In genomic region chr17:2023256-2023655, GRCh38 we compare ENCODE assay signal across 12 cellular contexts. TPM values are rescaled to one million over a fixed set of nuclear protein-coding genes. Genes with fewer than 3 reads are reported as not detected.
A peak's percentile ranks its signal among the peaks of the same experiment; 100 is the strongest.
DNase-seq lines count a peak whose midpoint lies in the region; ATAC-seq, FAIRE-seq and TF ChIP-seq lines count a peak whose summit lies in the region.
"Had no signal": no experiment of that assay in that cellular context is flagged by ENCODE, and none has a peak within 500 bp of the region (broad histone marks: within the 10 kb centered on the region; RNA-seq: fewer than 3 reads in every experiment).

No MANE protein-coding gene starts in this region.

- H3K9me3 ChIP-seq in H1 (ENCODE audit: insufficient read depth in 2 of 2, low read depth in 1 of 2, low read length in 1 of 2): no peaks in the 10 kb centered on the region
- H3K9me3 ChIP-seq: heart left ventricle, MG63 had no signal

- no peak for ATAC-seq in activated CD4-positive, alpha-beta T cell treated with anti-CD3 and anti-CD28 coated beads for 36 hours
- ATAC-seq in HG02678 (IDR thresholded peaks at IDR 0.05; ENCODE audit: unreplicated experiment): no peak

- no peak overlapping the region for H3K9ac ChIP-seq in H1 (replicated peaks in 1 of 4; ENCODE audit: extremely low read depth in 1 of 4, low read depth in 3 of 4, low read length in 3 of 4)

- H3K36me3 Mint-ChIP-seq in activated CD4-positive, alpha-beta T cell treated with anti-CD3 and anti-CD28 coated beads, Interleukin-2, amount 10 ng/mL, durations not matched to agents 24 days and 14 days (ENCODE audit: low read depth): no peaks in the 10 kb centered on the region
- H3K36me3 Mint-ChIP-seq in activated CD4-positive, alpha-beta T cell treated with anti-CD3 and anti-CD28 coated beads for 36 hours (ENCODE audit: low read depth): no peaks in the 10 kb centered on the region

- TF ChIP-seq EP300 in H1 (IDR thresholded peaks at IDR 0.05; ENCODE audit: borderline replicate concordance in 1 of 2, low read depth in 2 of 2, low read length in 2 of 2): no peak

- H4K5ac ChIP-seq in H1 (ENCODE audit: insufficient read length, low read depth, low read length): no peak overlapping the region

- H3K4me1 ChIP-seq in H1 (replicated peaks in 1 of 4; ENCODE audit: control insufficient read depth in 3 of 4, insufficient read depth in 4 of 4, low read length in 3 of 4): peaks cover 0 to 17% (median 6%) of the 10 kb centered on the region in 4 experiments; a peak in 6 of 7 replicates

- peaks cover 14% of the 10 kb centered on the region for H3K4me1 Mint-ChIP-seq in activated CD4-positive, alpha-beta T cell treated with anti-CD3 and anti-CD28 coated beads, Interleukin-2, amount 10 ng/mL, durations not matched to agents 24 days and 14 days
- H3K4me1 Mint-ChIP-seq in activated CD4-positive, alpha-beta T cell treated with anti-CD3 and anti-CD28 coated beads for 36 hours: peaks cover 12% of the 10 kb centered on the region

- no peak overlapping the region for H2AFZ ChIP-seq in H1 (ENCODE audit: low read length)

- peaks cover 10% of the 10 kb centered on the region; the same call in 1 of the 2 replicates for H3K23me2 ChIP-seq in H1 (ENCODE audit: low read depth, low read length)

- H3K4me3 ChIP-seq in H1 (ENCODE audit: extremely low read depth in 1 of 4, insufficient read depth in 2 of 4, low read depth in 3 of 4, low read length in 4 of 4): no peak overlapping the region; a peak in 1 of 8 replicates

- TF ChIP-seq RAD21 in H1 (IDR thresholded peaks at IDR 0.05 in 1 of 2, conservative IDR thresholded peaks at IDR 0.05 in 1 of 2; ENCODE audit: low read depth in 2 of 2, low read length in 2 of 2): no peak

- no peak for TF ChIP-seq POLR2A in H1 (IDR thresholded peaks at IDR 0.05; ENCODE audit: control extremely low read depth in 1 of 2, low read depth in 2 of 2, low read length in 2 of 2)

- H3K27ac Mint-ChIP-seq in activated CD4-positive, alpha-beta T cell treated with anti-CD3 and anti-CD28 coated beads, Interleukin-2, amount 10 ng/mL, durations not matched to agents 24 days and 14 days: no peak overlapping the region
- no peak overlapping the region for H3K27ac Mint-ChIP-seq in activated CD4-positive, alpha-beta T cell treated with anti-CD3 and anti-CD28 coated beads for 36 hours

- H3K27me3 Mint-ChIP-seq in activated CD4-positive, alpha-beta T cell treated with anti-CD3 and anti-CD28 coated beads, Interleukin-2, amount 10 ng/mL, durations not matched to agents 24 days and 14 days: peaks cover 64% of the 10 kb centered on the region
- H3K27me3 Mint-ChIP-seq in activated CD4-positive, alpha-beta T cell treated with anti-CD3 and anti-CD28 coated beads for 36 hours: peaks cover 22% of the 10 kb centered on the region

- H3K9me3 Mint-ChIP-seq in activated CD4-positive, alpha-beta T cell treated with anti-CD3 and anti-CD28 coated beads, Interleukin-2, amount 10 ng/mL, durations not matched to agents 24 days and 14 days: no peaks in the 10 kb centered on the region
- H3K9me3 Mint-ChIP-seq in activated CD4-positive, alpha-beta T cell treated with anti-CD3 and anti-CD28 coated beads for 36 hours (ENCODE audit: low read depth): no peaks in the 10 kb centered on the region

- no peak overlapping the region for H4K91ac ChIP-seq in H1 (replicated peaks; ENCODE audit: insufficient read length, low read length)

- no peak overlapping the region for H4K8ac ChIP-seq in H1 (ENCODE audit: extremely low read depth, insufficient read depth, low read length)

- H3K4me3 Mint-ChIP-seq in activated CD4-positive, alpha-beta T cell treated with anti-CD3 and anti-CD28 coated beads, Interleukin-2, amount 10 ng/mL, durations not matched to agents 24 days and 14 days: peak overlapping the region; percentile 55
- H3K4me3 Mint-ChIP-seq in activated CD4-positive, alpha-beta T cell treated with anti-CD3 and anti-CD28 coated beads for 36 hours: no peak overlapping the region

- H2BK20ac ChIP-seq in H1 (ENCODE audit: low read length): no peak overlapping the region

- H3K79me2 ChIP-seq in H1 (ENCODE audit: control insufficient read depth in 1 of 2, insufficient read depth in 2 of 2, low read length in 2 of 2): no peaks in the 10 kb centered on the region

- no peak overlapping the region for H3K4ac ChIP-seq in H1 (replicated peaks; ENCODE audit: insufficient read length, low read depth, low read length)

- CTCF ChIA-PET in activated CD4-positive, alpha-beta T cell treated with anti-CD3 and anti-CD28 coated beads for 36 hours (lab: Charles Lee): no interaction called here
- CTCF ChIA-PET in H1 (lab: Charles Lee; ENCODE audit: partially characterized antibody): interaction anchor here (0.8 to 1.3 kb wide), 4 partner anchors 12 to 143 kb away, joined by 3 to 6 read pairs (median 3); no protein-coding TSS in a partner anchor

- FAIRE-seq in H1 (lab: Jason Lieb, UNC): no peak

- no peak overlapping the region for H2BK120ac ChIP-seq in H1 (replicated peaks; ENCODE audit: low read depth, low read length)

- POLR2A ChIA-PET in activated CD4-positive, alpha-beta T cell treated with anti-CD3 and anti-CD28 coated beads for 36 hours (lab: Charles Lee): no interaction called here
- POLR2A ChIA-PET in H1 (lab: Charles Lee; ENCODE audit: partially characterized antibody): interaction anchor here (1.4 kb wide), 1 partner anchor 113 kb away, joined by 3 read pairs; no protein-coding TSS in a partner anchor

- H4K20me1 ChIP-seq in H1 (replicated peaks in 1 of 2; ENCODE audit: control insufficient read depth in 1 of 2, insufficient read depth in 2 of 2, low read length in 2 of 2): peaks cover 0 to 5% of the 10 kb centered on the region in 2 experiments

- intact Hi-C loops in activated CD4-positive, alpha-beta T cell treated with anti-CD3 and anti-CD28 coated beads, Interleukin-2, amount 10 ng/mL, durations not matched to agents 24 days and 14 days (cut with micrococcal nuclease): no loop called here
- intact Hi-C loops in activated CD4-positive, alpha-beta T cell treated with anti-CD3 and anti-CD28 coated beads for 36 hours (cut with DNase I, micrococcal nuclease): no loop called here

- H3K4me2 ChIP-seq in H1 (ENCODE audit: insufficient read depth in 1 of 2, low read depth in 2 of 2, low read length in 2 of 2): peak overlapping the region; percentile 51 to 64

- TF ChIP-seq CTCF in H1 (IDR thresholded peaks at IDR 0.05; ENCODE audit: control extremely low read depth in 1 of 3, insufficient read depth in 1 of 3, low read depth in 1 of 3, low read length in 3 of 3): no peak

- in situ Hi-C loops in KBM-7 (cut with MboI; ENCODE audit: low pct_unique_long_range_greater_than_20kb, low sequenced_read_pairs): no loop called here

- no peak overlapping the region for H2AK5ac ChIP-seq in H1 (ENCODE audit: low read depth, low read length)

- H2BK12ac ChIP-seq in H1 (ENCODE audit: low read depth, low read length): no peak overlapping the region; the same call in 1 of the 2 replicates

- H3K36me3 ChIP-seq in H1 (ENCODE audit: control insufficient read depth in 2 of 4, insufficient read depth in 4 of 4, low read length in 3 of 4): peaks cover 0 to 6% (median 0%) of the 10 kb centered on the region in 4 experiments; a peak in 1 of 8 replicates
- H3K36me3 ChIP-seq: heart left ventricle, MG63 had no signal

- no peak for DNase-seq in activated CD4-positive, alpha-beta T cell treated with anti-CD3 and anti-CD28 coated beads, Interleukin-2, amount 10 ng/mL, durations not matched to agents 24 days and 14 days
- no peak for DNase-seq in activated CD4-positive, alpha-beta T cell treated with anti-CD3 and anti-CD28 coated beads for 36 hours
- DNase-seq in KBM-7 (peak; percentile 58), H1 (ENCODE audit: low read depth in 1 of 2, low spot score in 2 of 2) (no peak), retina (peak; percentile 59), GDM1 (lab: John Stamatoyannopoulos, UW) (no peak), NCI-H2227 (lab: John Stamatoyannopoulos, UW; ENCODE audit: unreplicated experiment) (no peak)
- DNase-seq: cerebellar nuclear complex, MG63 had no signal

- no peak overlapping the region for H3K56ac ChIP-seq in H1 (replicated peaks; ENCODE audit: insufficient read length, low read depth, low read length)

- no peak overlapping the region for H3K27ac ChIP-seq in H1 (ENCODE audit: low read depth, low read length)

- 40% methylated on average over 14 of the region's 16 CpGs; no CpG with 5 or more reads in 1 of the 2 experiments for WGBS in H1 (ENCODE audit: extremely low coverage in 1 of 2, insufficient coverage in 1 of 2, insufficient read length in 1 of 2, insufficient replicate concordance in 2 of 2, low coverage in 1 of 2, low lambda C conversion rate in 2 of 2, missing lambda C conversion rate in 1 of 2), 2 experiments

- H2BK15ac ChIP-seq in H1 (ENCODE audit: low read length): no peak overlapping the region

- H2BK5ac ChIP-seq in H1 (ENCODE audit: low read depth, low read length): no peak overlapping the region

- no peak overlapping the region for H3K14ac ChIP-seq in H1 (ENCODE audit: insufficient read length)

- H3K27me3 ChIP-seq in H1 (replicated peaks in 1 of 4; ENCODE audit: control insufficient read depth in 3 of 4, extremely low read depth in 1 of 4, insufficient read depth in 3 of 4, low read length in 3 of 4): peaks cover 57 to 92% (median 84%) of the 10 kb centered on the region in 4 experiments
- H3K27me3 ChIP-seq: MG63 had no signal

- H3K79me1 ChIP-seq in H1 (ENCODE audit: low read depth, low read length): no peaks in the 10 kb centered on the region

- no peak overlapping the region for H3K23ac ChIP-seq in H1 (ENCODE audit: insufficient read length)

- no peak overlapping the region for H3K18ac ChIP-seq in H1 (ENCODE audit: extremely low read depth, low read length)

RNA-seq across cellular contexts. Expression of gene RTN4RL1, which starts 1.9 kb away (rescaled TPM):
- 1.1 and 1.2 TPM in 2 replicates for total RNA-seq in activated CD4-positive, alpha-beta T cell treated with anti-CD3 and anti-CD28 coated beads, Interleukin-2, amount 10 ng/mL, durations not matched to agents 24 days and 14 days
- under 1 TPM; 0.11 to 0.18 TPM for total RNA-seq in activated CD4-positive, alpha-beta T cell treated with anti-CD3 and anti-CD28 coated beads for 36 hours
- total RNA-seq in H1 (2021; fragmentation: NEBNext Ultra II Directional; extraction: Animal tissue kit (Norgen Biotek cat#: 25700)): 0.11 TPM in 1 of 2 replicates, not detected in the other
- 0.09 and 0.11 TPM in 2 replicates for polyA plus RNA-seq in H1 (2011; rRNA removed)
- 0.10 TPM for polyA plus RNA-seq in H1 (2011; cell fraction: cytosol; rRNA removed)
- polyA plus RNA-seq in H1 (2011; cell fraction: nucleus; rRNA removed): 0.07 TPM
- 0.11 to 0.17 TPM (median 0.14 TPM) in 3 of 4 replicates, not detected in the other for polyA plus RNA-seq in H1 (2012, experiment 1 of 2)
- 0.12 TPM for polyA plus RNA-seq in H1 (2012, experiment 2 of 2)
- polyA plus RNA-seq in H1 (2013, experiment 1 of 2): 0.06 TPM
- polyA plus RNA-seq in H1 (2013, experiment 2 of 2): 0.04 TPM
- 0.03 and 0.05 TPM in 2 replicates for polyA minus RNA-seq in H1 (2011; rRNA and poly(A)+ RNA removed)
- not detected for polyA minus RNA-seq in H1 (2011; cell fraction: cytosol; rRNA and poly(A)+ RNA removed)
- not detected for polyA minus RNA-seq in H1 (2011; cell fraction: nucleus; rRNA and poly(A)+ RNA removed)
- total RNA-seq: Calu3 had no signal

RNA-seq across cellular contexts. Expression of gene DPH1, which starts 6.7 kb away (rescaled TPM):
- 50.8 and 55.9 TPM in 2 replicates for total RNA-seq in activated CD4-positive, alpha-beta T cell treated with anti-CD3 and anti-CD28 coated beads, Interleukin-2, amount 10 ng/mL, durations not matched to agents 24 days and 14 days
- 10 to 100 TPM; 29.1 to 37.0 TPM for total RNA-seq in activated CD4-positive, alpha-beta T cell treated with anti-CD3 and anti-CD28 coated beads for 36 hours
- total RNA-seq in H1 (2021; fragmentation: NEBNext Ultra II Directional; extraction: Animal tissue kit (Norgen Biotek cat#: 25700)): 24.9 and 27.1 TPM in 2 replicates
- polyA plus RNA-seq in H1 (2011; rRNA removed): 30.0 and 48.3 TPM in 2 replicates
- 26.0 TPM for polyA plus RNA-seq in H1 (2011; cell fraction: cytosol; rRNA removed)
- 76.8 TPM for polyA plus RNA-seq in H1 (2011; cell fraction: nucleus; rRNA removed)
- 14.1 to 21.6 TPM (median 19.7 TPM) in 4 replicates for polyA plus RNA-seq in H1 (2012, experiment 1 of 2)
- polyA plus RNA-seq in H1 (2012, experiment 2 of 2): 16.4 TPM
- 13.4 TPM for polyA plus RNA-seq in H1 (2013, experiment 1 of 2)
- polyA plus RNA-seq in H1 (2013, experiment 2 of 2): 12.3 TPM
- 22.8 and 35.7 TPM in 2 replicates for polyA minus RNA-seq in H1 (2011; rRNA and poly(A)+ RNA removed)
- polyA minus RNA-seq in H1 (2011; cell fraction: cytosol; rRNA and poly(A)+ RNA removed): 15.0 TPM
- polyA minus RNA-seq in H1 (2011; cell fraction: nucleus; rRNA and poly(A)+ RNA removed): 34.4 TPM

RNA-seq across cellular contexts. Expression of gene OVCA2, which starts 18.6 kb away (rescaled TPM):
- total RNA-seq in activated CD4-positive, alpha-beta T cell treated with anti-CD3 and anti-CD28 coated beads, Interleukin-2, amount 10 ng/mL, durations not matched to agents 24 days and 14 days: 36.5 and 37.7 TPM in 2 replicates
- total RNA-seq in activated CD4-positive, alpha-beta T cell treated with anti-CD3 and anti-CD28 coated beads for 36 hours: 10 to 100 TPM; 31.4 to 38.6 TPM
- 14.9 and 15.3 TPM in 2 replicates for total RNA-seq in H1 (2021; fragmentation: NEBNext Ultra II Directional; extraction: Animal tissue kit (Norgen Biotek cat#: 25700))
- 34.5 and 37.0 TPM in 2 replicates for polyA plus RNA-seq in H1 (2011; rRNA removed)
- polyA plus RNA-seq in H1 (2011; cell fraction: cytosol; rRNA removed): 24.4 TPM
- polyA plus RNA-seq in H1 (2011; cell fraction: nucleus; rRNA removed): 22.7 TPM
- polyA plus RNA-seq in H1 (2012, experiment 1 of 2): 17.7 to 21.4 TPM (median 18.6 TPM) in 4 replicates
- 42.5 TPM for polyA plus RNA-seq in H1 (2012, experiment 2 of 2)
- polyA plus RNA-seq in H1 (2013, experiment 1 of 2): 23.4 TPM
- polyA plus RNA-seq in H1 (2013, experiment 2 of 2): 23.8 TPM
- 18.9 TPM in 2 replicates for polyA minus RNA-seq in H1 (2011; rRNA and poly(A)+ RNA removed)
- polyA minus RNA-seq in H1 (2011; cell fraction: cytosol; rRNA and poly(A)+ RNA removed): 7.5 TPM
- polyA minus RNA-seq in H1 (2011; cell fraction: nucleus; rRNA and poly(A)+ RNA removed): 5.2 TPM

RNA-seq across cellular contexts. Expression of gene HIC1, which starts 31.6 kb away (rescaled TPM):
- 49.4 and 51.6 TPM in 2 replicates for total RNA-seq in activated CD4-positive, alpha-beta T cell treated with anti-CD3 and anti-CD28 coated beads, Interleukin-2, amount 10 ng/mL, durations not matched to agents 24 days and 14 days
- 10 to 100 TPM; 13.6 to 16.5 TPM for total RNA-seq in activated CD4-positive, alpha-beta T cell treated with anti-CD3 and anti-CD28 coated beads for 36 hours
- 0.09 and 0.19 TPM in 2 replicates for total RNA-seq in H1 (2021; fragmentation: NEBNext Ultra II Directional; extraction: Animal tissue kit (Norgen Biotek cat#: 25700))
- polyA plus RNA-seq in H1 (2011; rRNA removed): 0.06 and 0.11 TPM in 2 replicates
- 0.09 TPM for polyA plus RNA-seq in H1 (2011; cell fraction: cytosol; rRNA removed)
- 0.20 TPM for polyA plus RNA-seq in H1 (2011; cell fraction: nucleus; rRNA removed)
- 0.09 to 0.24 TPM (median 0.20 TPM) in 4 replicates for polyA plus RNA-seq in H1 (2012, experiment 1 of 2)
- 0.20 TPM for polyA plus RNA-seq in H1 (2012, experiment 2 of 2)
- polyA plus RNA-seq in H1 (2013, experiment 1 of 2): 0.02 TPM
- polyA plus RNA-seq in H1 (2013, experiment 2 of 2): 0.11 TPM
- 0.22 TPM in 1 of 2 replicates, not detected in the other for polyA minus RNA-seq in H1 (2011; rRNA and poly(A)+ RNA removed)
- not detected for polyA minus RNA-seq in H1 (2011; cell fraction: cytosol; rRNA and poly(A)+ RNA removed)
- 0.30 TPM for polyA minus RNA-seq in H1 (2011; cell fraction: nucleus; rRNA and poly(A)+ RNA removed)

Comparison
In these comparisons a context has a peak if more than half of its experiments do, and no peak if none do; other contexts are left out.
1. DNase-seq: peak in KBM-7 (single experiment) and retina (single experiment); none in activated CD4-positive, alpha-beta T cell treated with anti-CD3 and anti-CD28 coated beads, Interleukin-2, amount 10 ng/mL, durations not matched to agents 24 days and 14 days (single experiment), activated CD4-positive, alpha-beta T cell treated with anti-CD3 and anti-CD28 coated beads for 36 hours (single experiment), H1 (0 of 2), GDM1 (single experiment) and NCI-H2227 (single experiment).